In the genomic region with DNA sequence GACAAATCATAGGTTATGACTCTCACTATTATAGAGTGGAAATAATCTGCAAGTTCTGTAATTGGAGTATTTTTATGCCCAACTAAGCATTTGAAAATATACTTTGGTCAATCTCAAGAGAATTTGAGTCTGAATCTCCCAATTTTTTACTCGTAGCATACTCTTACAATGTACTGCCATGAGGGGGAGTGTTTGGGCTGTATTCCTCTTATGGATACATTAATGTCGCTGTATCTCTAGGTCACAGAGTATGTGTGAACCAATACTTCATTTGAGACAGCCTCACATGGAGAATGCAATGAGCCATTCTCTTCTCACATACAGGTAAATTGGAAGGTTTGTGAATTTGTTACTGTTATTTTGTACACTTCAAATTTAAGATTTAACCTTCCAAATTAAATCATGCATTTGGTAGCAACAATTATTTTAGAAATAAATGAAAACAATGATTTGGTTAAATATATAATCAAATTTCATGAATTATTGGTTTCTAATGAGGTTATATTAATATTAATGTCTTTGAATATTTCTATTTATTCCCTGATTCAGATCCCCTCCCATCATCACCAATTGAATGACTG, we compare ENCODE assay signal across 9 cellular contexts. TPM values are rescaled to one million over a fixed set of nuclear protein-coding genes. Genes with fewer than 3 reads are reported as not detected.
DNase-seq lines count a peak whose midpoint lies in the region; ATAC-seq and TF ChIP-seq lines count a peak whose summit lies in the region.
"Had no signal": no experiment of that assay in that cellular context is flagged by ENCODE, and none has a peak within 500 bp of the region (broad histone marks: within the 10 kb centered on the region; RNA-seq: fewer than 3 reads in every experiment).

No MANE protein-coding gene starts in this region.

- H3K79me2 ChIP-seq in SU-DHL-6 (ENCODE audit: insufficient read depth, low read length) = no peaks in the 10 kb centered on the region

- no peaks in the 10 kb centered on the region for H3K27me3 ChIP-seq in BE2C
- no peaks in the 10 kb centered on the region for H3K27me3 ChIP-seq in SU-DHL-6 (ENCODE audit: low read length)
- H3K27me3 ChIP-seq in naive thymus-derived CD4-positive, alpha-beta T cell (ENCODE audit: control insufficient read depth in 2 of 2, insufficient read depth in 2 of 2, low read length in 2 of 2) = no peaks in the 10 kb centered on the region

- peaks cover 0 to 8% (median 6%) of the 10 kb centered on the region in 7 donors for H3K4me1 Mint-ChIP-seq in naive thymus-derived CD4-positive, alpha-beta T cell

- H3K36me3 ChIP-seq in BE2C (no peaks in the 10 kb centered on the region), SU-DHL-6 (ENCODE audit: low read length) (no peaks in the 10 kb centered on the region)
- H3K36me3 ChIP-seq in naive thymus-derived CD4-positive, alpha-beta T cell (ENCODE audit: control insufficient read depth in 2 of 3, insufficient read depth in 3 of 3, low read length in 3 of 3) = no peaks in the 10 kb centered on the region

- no peaks in the 10 kb centered on the region for H4K20me1 ChIP-seq in SU-DHL-6 (ENCODE audit: low read depth, low read length)

- no peak overlapping the region for H3K27ac ChIP-seq in SU-DHL-6 (ENCODE audit: low read depth, low read length)
- H3K27ac ChIP-seq in naive thymus-derived CD4-positive, alpha-beta T cell (ENCODE audit: low read depth, low read length) = no peak overlapping the region

- peaks cover 0 to 2% (median 0%) of the 10 kb centered on the region in 5 donors for H3K36me3 Mint-ChIP-seq in naive thymus-derived CD4-positive, alpha-beta T cell

- DNase-seq in BE2C = peak; percentile 57
- peak; percentile 78 for DNase-seq in NCI-H1092 treated with DMSO at 0.1 percent for 48 hours (lab: John Stamatoyannopoulos, UW)
- peak; percentile 70 for DNase-seq in epithelial cell of esophagus (ENCODE audit: low read depth)
- peak in 7 of 9 donors; percentile 41 to 76 (median 66) for DNase-seq in naive thymus-derived CD4-positive, alpha-beta T cell
- DNase-seq in ecto neural progenitor cell (ENCODE audit: low spot score) = no peak

- POLR2A ChIA-PET in naive thymus-derived CD4-positive, alpha-beta T cell (lab: Charles Lee) = interaction anchor here (1.0 kb wide), 1 partner anchor 171 kb away, joined by 4 read pairs; no protein-coding TSS in a partner anchor

- intact Hi-C loops in naive thymus-derived CD4-positive, alpha-beta T cell (cut with micrococcal nuclease) = loop anchor here (1.0 kb wide), 8 partner anchors 34 to 216 kb away; a partner anchor contains a TSS

- no peak overlapping the region for H3K4me3 Mint-ChIP-seq in naive thymus-derived CD4-positive, alpha-beta T cell
- H3K4me3 Mint-ChIP-seq: T-helper 1 cell treated with Interleukin-12 subunit alpha and Interleukin-12 subunit beta and Interleukin-4 antibody, amounts not matched to agents 30 μg/mL and 1 μg/mL, for 36 hours had no signal

- H3K4me1 ChIP-seq in BE2C = no peaks in the 10 kb centered on the region
- H3K4me1 ChIP-seq in naive thymus-derived CD4-positive, alpha-beta T cell (ENCODE audit: control insufficient read depth in 2 of 2, insufficient read depth in 2 of 2, low read length in 2 of 2) = no peaks in the 10 kb centered on the region

- no peaks in the 10 kb centered on the region for H3K9me2 ChIP-seq in SU-DHL-6 (replicated peaks; ENCODE audit: insufficient read depth, low read length)

- H3K27me3 Mint-ChIP-seq in naive thymus-derived CD4-positive, alpha-beta T cell = peaks cover 0 to 20% (median 5%) of the 10 kb centered on the region in 5 donors

- H3K9ac ChIP-seq in SU-DHL-6 (ENCODE audit: low read length) = no peak overlapping the region

- H3K4me2 ChIP-seq in SU-DHL-6 (ENCODE audit: low read depth, low read length, poor library complexity, severe bottlenecking) = no peak overlapping the region

- CTCF ChIA-PET in naive thymus-derived CD4-positive, alpha-beta T cell (lab: Charles Lee) = interaction anchor here (1.0 to 2.0 kb wide), 4 partner anchors 34 to 216 kb away, joined by 5 to 6 read pairs (median 6); a partner anchor contains a TSS

- H3K9me3 ChIP-seq in BE2C (no peaks in the 10 kb centered on the region), SU-DHL-6 (ENCODE audit: insufficient read depth, low read length) (no peaks in the 10 kb centered on the region)
- no peaks in the 10 kb centered on the region for H3K9me3 ChIP-seq in naive thymus-derived CD4-positive, alpha-beta T cell (ENCODE audit: control insufficient read depth in 2 of 3, low read length in 3 of 3)

- H3F3A ChIP-seq in SU-DHL-6 (ENCODE audit: insufficient read depth) = no peaks in the 10 kb centered on the region

- peak; percentile 97 for ATAC-seq in GM18502 (IDR thresholded peaks at IDR 0.05; ENCODE audit: poor library complexity, unreplicated experiment)
- peak; percentile 97 for ATAC-seq in HG02798 (IDR thresholded peaks at IDR 0.05; ENCODE audit: poor library complexity, unreplicated experiment)
- peak; percentile 100 for ATAC-seq in naive thymus-derived CD4-positive, alpha-beta T cell

- H3K27ac Mint-ChIP-seq in naive thymus-derived CD4-positive, alpha-beta T cell = no peak overlapping the region
- H3K27ac Mint-ChIP-seq: T-helper 1 cell treated with Interleukin-12 subunit alpha and Interleukin-12 subunit beta and Interleukin-4 antibody, amounts not matched to agents 30 μg/mL and 1 μg/mL, for 36 hours had no signal

- peaks cover 0 to 1% (median 0%) of the 10 kb centered on the region in 11 donors for H3K9me3 Mint-ChIP-seq in naive thymus-derived CD4-positive, alpha-beta T cell
- H3K9me3 Mint-ChIP-seq: T-helper 1 cell treated with Interleukin-12 subunit alpha and Interleukin-12 subunit beta and Interleukin-4 antibody, amounts not matched to agents 30 μg/mL and 1 μg/mL, for 36 hours had no signal

- TF ChIP-seq CTCF in BE2C (IDR thresholded peaks at IDR 0.05; ENCODE audit: low read depth, low read length) = peak; percentile 79
- peak; percentile 50 for TF ChIP-seq CTCF in SU-DHL-6 (IDR thresholded peaks at IDR 0.05; ENCODE audit: insufficient read depth, low read length, poor library complexity, severe bottlenecking)
- TF ChIP-seq CTCF in epithelial cell of esophagus (IDR thresholded peaks at IDR 0.05; ENCODE audit: insufficient read depth, low read depth, low read length, missing control alignments) = peak; percentile 72

- H3K4me3 ChIP-seq in BE2C (ENCODE audit: low read depth, low read length) (no peak overlapping the region), SU-DHL-6 (ENCODE audit: insufficient read depth, low read length, poor library complexity, severe bottlenecking) (no peak overlapping the region), epithelial cell of esophagus (ENCODE audit: low read length) (no peak overlapping the region)
- no peak overlapping the region for H3K4me3 ChIP-seq in naive thymus-derived CD4-positive, alpha-beta T cell (ENCODE audit: low read length)

- no peak overlapping the region for H2AFZ ChIP-seq in SU-DHL-6 (ENCODE audit: low read depth, low read length, severe bottlenecking)

RNA-seq across cellular contexts. Expression of a gene that starts 5.5 kb away (rescaled TPM):
- polyA plus RNA-seq in BE2C (2012; ENCODE audit: insufficient read depth, insufficient read length, low read depth) = 18.2 TPM
- total RNA-seq in naive thymus-derived CD4-positive, alpha-beta T cell = 1 to 10 TPM; 2.5 to 9.1 (median 2.9) TPM
- 1 to 10 TPM; 2.5 to 3.0 TPM for polyA plus RNA-seq in naive thymus-derived CD4-positive, alpha-beta T cell

RNA-seq across cellular contexts. Expression of a gene that starts 33.4 kb away (rescaled TPM):
- not detected for polyA plus RNA-seq in BE2C (2012; ENCODE audit: insufficient read depth, insufficient read length, low read depth)
- not detected for total RNA-seq in naive thymus-derived CD4-positive, alpha-beta T cell
- polyA plus RNA-seq in naive thymus-derived CD4-positive, alpha-beta T cell = under 1 TPM in 1 of 2 donors, not detected in 1; 0.08 TPM
